Comparison of ENCODE assay signal across 23 cellular contexts in genomic region chr15:39543651-39544050, GRCh38. TPM values are rescaled to one million over a fixed set of nuclear protein-coding genes. Genes with fewer than 3 reads are reported as not detected.
DNase-seq lines count a peak whose midpoint lies in the region; ATAC-seq and TF ChIP-seq lines count a peak whose summit lies in the region.
"Had no signal": no experiment of that assay in that cellular context is flagged by ENCODE, and none has a peak within 500 bp of the region (broad histone marks: within the 10 kb centered on the region; RNA-seq: fewer than 3 reads in every experiment).

No MANE protein-coding gene starts in this region.

- no peak overlapping the region for H3K56ac ChIP-seq in IMR-90 (ENCODE audit: extremely low read depth, insufficient read depth, low read length)

- H2BK15ac ChIP-seq in IMR-90 (ENCODE audit: low read depth, low read length): no peak overlapping the region

- H3K9me3 Mint-ChIP-seq in osteocyte (ENCODE audit: unreplicated experiment): peaks cover 19% of the 10 kb centered on the region
- H3K9me3 Mint-ChIP-seq: activated naive CD4-positive, alpha-beta T cell treated with anti-CD3 and anti-CD28 coated beads, Interleukin-2, amount 50 U/mL, for 24 hours had no signal

- H3K27ac ChIP-seq in IMR-90 (ENCODE audit: insufficient read depth, low read length): no peak overlapping the region
- H3K27ac ChIP-seq in trophoblast cell (ENCODE audit: low read depth, low read length): no peak overlapping the region
- H3K27ac ChIP-seq: colonic mucosa, gastrocnemius medialis, left ventricle myocardium inferior, neutrophil, PC-9, SJSA1 had no signal

- TF ChIP-seq RAD21 in IMR-90 (IDR thresholded peaks at IDR 0.05; ENCODE audit: low read length): no peak

- H3K4me1 ChIP-seq in IMR-90 (ENCODE audit: control insufficient read depth, insufficient read depth, low read length) (no peaks in the 10 kb centered on the region), trophoblast cell (ENCODE audit: control insufficient read depth in 1 of 2, insufficient read depth in 2 of 2, low read length in 2 of 2) (no peaks in the 10 kb centered on the region)
- H3K4me1 ChIP-seq: colonic mucosa had no signal

- no peak overlapping the region for H3K23ac ChIP-seq in IMR-90 (ENCODE audit: low read depth, low read length)
- no peak overlapping the region for H3K23ac ChIP-seq in trophoblast cell (ENCODE audit: low read length)

- H3K9ac ChIP-seq in IMR-90 (ENCODE audit: low read depth, low read length) (no peak overlapping the region), trophoblast cell (ENCODE audit: low read length) (no peak overlapping the region)

- H2BK5ac ChIP-seq in IMR-90 (ENCODE audit: low read depth, low read length, poor library complexity, severe bottlenecking) (no peak overlapping the region), trophoblast cell (ENCODE audit: low read depth, low read length, poor library complexity) (no peak overlapping the region)

- H3K18ac ChIP-seq in IMR-90 (ENCODE audit: low read depth, low read length) (no peak overlapping the region), trophoblast cell (ENCODE audit: low read length) (no peak overlapping the region)

- dilution Hi-C loops in IMR-90 (cut with HindIII; ENCODE audit: low sequenced_read_pairs, unreplicated experiment): no loop called here

- no peak overlapping the region for H3K4me2 ChIP-seq in IMR-90 (ENCODE audit: low read depth, low read length)
- H3K4me2 ChIP-seq in trophoblast cell (ENCODE audit: low read length): no peak overlapping the region
- H3K4me2 ChIP-seq: PC-9 had no signal

- H2AFZ ChIP-seq in IMR-90 (replicated peaks; ENCODE audit: low read length, poor library complexity) (no peak overlapping the region), trophoblast cell (ENCODE audit: insufficient read depth, low read length, poor library complexity) (no peak overlapping the region)
- H2AFZ ChIP-seq: PC-9 had no signal

- POLR2A ChIA-PET in IMR-90 (lab: Charles Lee; ENCODE audit: unreplicated experiment): no interaction called here

- no peaks in the 10 kb centered on the region for H3K4me1 Mint-ChIP-seq in osteocyte (ENCODE audit: unreplicated experiment)
- H3K4me1 Mint-ChIP-seq: activated naive CD4-positive, alpha-beta T cell treated with anti-CD3 and anti-CD28 coated beads, Interleukin-2, amount 50 U/mL, for 24 hours had no signal

- BruUV-seq in IMR-90 (replicated peaks; lab: Mats Ljungman, UMichigan): no TSS peak

- TF ChIP-seq POLR2A in IMR-90 (IDR thresholded peaks at IDR 0.05; ENCODE audit: low read depth, low read length): no peak

- H3K9me3 ChIP-seq in IMR-90 (ENCODE audit: control insufficient read depth, insufficient read depth, low read length) (peaks cover 2% of the 10 kb centered on the region), trophoblast cell (ENCODE audit: insufficient read depth, low read depth, low read length) (no peaks in the 10 kb centered on the region)
- H3K9me3 ChIP-seq: colonic mucosa, gastrocnemius medialis, neutrophil had no signal

- intact Hi-C loops in IMR-90 (cut with micrococcal nuclease): no loop called here

- no peak overlapping the region for H2BK20ac ChIP-seq in IMR-90 (ENCODE audit: low read depth, low read length)

- no peak overlapping the region for H4K12ac ChIP-seq in trophoblast cell (ENCODE audit: low read depth, low read length)

- no CpG with 5 or more reads among the region's 1 CpG for WGBS in IMR-90 (ENCODE audit: extremely low coverage in 2 of 2, insufficient read length in 1 of 2), 2 experiments
- no CpG with 5 or more reads among the region's 1 CpG for WGBS in trophoblast cell (ENCODE audit: extremely low coverage, insufficient coverage, insufficient read length)

- no peak overlapping the region for H2BK12ac ChIP-seq in trophoblast cell (ENCODE audit: low read length)

- H4K91ac ChIP-seq in IMR-90 (ENCODE audit: insufficient read depth, low read depth, low read length) (no peak overlapping the region), trophoblast cell (ENCODE audit: low read depth, low read length) (no peak overlapping the region)

- no peak overlapping the region for H4K5ac ChIP-seq in IMR-90 (ENCODE audit: low read depth, low read length)

- H2AK5ac ChIP-seq in IMR-90 (ENCODE audit: low read depth, low read length) (no peak overlapping the region), trophoblast cell (ENCODE audit: low read length) (no peak overlapping the region)

- no peak overlapping the region for H3K4me3 Mint-ChIP-seq in osteocyte (ENCODE audit: unreplicated experiment)
- H3K4me3 Mint-ChIP-seq: activated naive CD4-positive, alpha-beta T cell treated with anti-CD3 and anti-CD28 coated beads, Interleukin-2, amount 50 U/mL, for 24 hours; activated T-cell treated with anti-CD3 and anti-CD28 coated beads, Interleukin-2, amount 50 U/mL, for 72 hours; CD4-positive, alpha-beta T cell had no signal

- H3K27me3 ChIP-seq in IMR-90 (ENCODE audit: control insufficient read depth, insufficient read depth, low read length) (no peaks in the 10 kb centered on the region), trophoblast cell (ENCODE audit: insufficient read depth, low read length) (no peaks in the 10 kb centered on the region)
- H3K27me3 ChIP-seq: colonic mucosa, gastrocnemius medialis, SJSA1 had no signal

- in situ Hi-C loops in ACHN (cut with HindIII; ENCODE audit: low pct_ligation_motif_present, low pct_unique_long_range_greater_than_20kb, low sequenced_read_pairs) (no loop called here), IMR-90 (cut with MboI; ENCODE audit: low sequenced_read_pairs) (no loop called here), astrocyte of the spinal cord (cut with HindIII; ENCODE audit: low sequenced_read_pairs) (no loop called here)

- H3K14ac ChIP-seq in IMR-90 (replicated peaks; ENCODE audit: low read depth, low read length) (no peak overlapping the region), trophoblast cell (ENCODE audit: low read length) (no peak overlapping the region)

- no peak overlapping the region for H3K4me3 ChIP-seq in IMR-90 (ENCODE audit: insufficient read depth, low read depth, low read length)
- H3K4me3 ChIP-seq in astrocyte of the spinal cord (ENCODE audit: low read depth, low read length): no peak overlapping the region
- H3K4me3 ChIP-seq in trophoblast cell (ENCODE audit: low read depth, low read length): no peak overlapping the region
- H3K4me3 ChIP-seq: colonic mucosa, gastrocnemius medialis, left ventricle myocardium inferior, PC-9, SJSA1 had no signal

- CTCF ChIA-PET in IMR-90 (lab: Yijun Ruan, JAX): interaction anchor here (0.5 kb wide), 1 partner anchor 243 kb away, joined by 3 read pairs; no protein-coding TSS in a partner anchor

- no peaks in the 10 kb centered on the region for H4K20me1 ChIP-seq in IMR-90 (ENCODE audit: insufficient read depth, low read length)

- H3K9me1 ChIP-seq in IMR-90 (ENCODE audit: insufficient read depth, low read length): no peaks in the 10 kb centered on the region

- H3K27ac Mint-ChIP-seq in osteocyte (ENCODE audit: unreplicated experiment): no peak overlapping the region
- H3K27ac Mint-ChIP-seq: activated naive CD4-positive, alpha-beta T cell treated with anti-CD3 and anti-CD28 coated beads, Interleukin-2, amount 50 U/mL, for 24 hours; activated T-cell treated with anti-CD3 and anti-CD28 coated beads, Interleukin-2, amount 50 U/mL, for 72 hours; CD4-positive, alpha-beta T cell had no signal

- H2BK120ac ChIP-seq in IMR-90 (ENCODE audit: low read depth, low read length) (no peak overlapping the region), trophoblast cell (ENCODE audit: insufficient read depth, low read length, poor library complexity) (no peak overlapping the region)

- no peaks in the 10 kb centered on the region for H3K79me2 ChIP-seq in trophoblast cell (ENCODE audit: control insufficient read depth, insufficient read depth, low read length, poor library complexity)

- TF ChIP-seq CTCF in IMR-90 (conservative IDR thresholded peaks at IDR 0.05; ENCODE audit: low read depth, low read length) (no peak), astrocyte of the spinal cord (IDR thresholded peaks at IDR 0.05; ENCODE audit: low read depth, low read length) (peak; percentile 4), osteocyte (IDR thresholded peaks at IDR 0.05) (no peak)

- H3K79me1 ChIP-seq in IMR-90 (ENCODE audit: low read depth in 1 of 2, low read length in 2 of 2): no peaks in the 10 kb centered on the region
- no peaks in the 10 kb centered on the region for H3K79me1 ChIP-seq in trophoblast cell (ENCODE audit: low read length)

- no peaks in the 10 kb centered on the region for H3K27me3 Mint-ChIP-seq in osteocyte (ENCODE audit: unreplicated experiment)

- no peak overlapping the region for H2AK9ac ChIP-seq in IMR-90 (replicated peaks; ENCODE audit: low read depth, low read length, poor library complexity)

- DNase-seq in ACHN: peak; percentile 3
- no peak for DNase-seq in IMR-90
- DNase-seq in astrocyte of the spinal cord (ENCODE audit: low read depth, low spot score): no peak
- DNase-seq in iPS DF 19.7 (ENCODE audit: low read depth, low spot score): peak; percentile 65
- DNase-seq in trophoblast cell: no peak
- DNase-seq in osteocyte (ENCODE audit: extremely low spot score, unreplicated experiment): no peak
- DNase-seq: activated CD8-positive, alpha-beta memory T cell treated with anti-CD3 and anti-CD28 coated beads for 24 hours; activated T-cell treated with anti-CD3 and anti-CD28 coated beads, Interleukin-2, amount 50 U/mL, for 72 hours; CD4-positive, alpha-beta T cell; colonic mucosa; DMS79 treated with DMSO at 0.1 percent for 48 hours; gastrocnemius medialis; left ventricle myocardium inferior; NCI-H1092; NCI-H2029 treated with DMSO at 0.1 percent for 48 hours; NCI-H510A treated with DMSO at 0.1 percent for 48 hours; PC-9; retina had no signal

- H3K36me3 Mint-ChIP-seq in osteocyte (ENCODE audit: unreplicated experiment): peaks cover 3% of the 10 kb centered on the region
- H3K36me3 Mint-ChIP-seq: activated naive CD4-positive, alpha-beta T cell treated with anti-CD3 and anti-CD28 coated beads, Interleukin-2, amount 50 U/mL, for 24 hours had no signal

- ATAC-seq in IMR-90 (ENCODE audit: low read depth) (no peak), HG02885 (IDR thresholded peaks at IDR 0.05; ENCODE audit: poor library complexity, unreplicated experiment) (no peak), GM21515 (IDR thresholded peaks at IDR 0.05; ENCODE audit: unreplicated experiment) (no peak)
- ATAC-seq: activated T-cell treated with anti-CD3 and anti-CD28 coated beads, Interleukin-2, amount 50 U/mL, for 72 hours; gastrocnemius medialis had no signal

- H3K4ac ChIP-seq in IMR-90 (ENCODE audit: low read depth, low read length) (no peak overlapping the region), trophoblast cell (ENCODE audit: low read depth, low read length) (no peak overlapping the region)

- H4K8ac ChIP-seq in IMR-90 (ENCODE audit: low read depth in 2 of 2, low read length in 2 of 2) (no peak overlapping the region), trophoblast cell (ENCODE audit: low read depth, low read length) (no peak overlapping the region)

- H3K36me3 ChIP-seq in IMR-90 (ENCODE audit: control insufficient read depth, insufficient read depth, low read length) (no peaks in the 10 kb centered on the region), trophoblast cell (ENCODE audit: control insufficient read depth in 1 of 2, insufficient read depth in 2 of 2, low read length in 2 of 2) (no peaks in the 10 kb centered on the region)
- H3K36me3 ChIP-seq: colonic mucosa, gastrocnemius medialis, left ventricle myocardium inferior, neutrophil, SJSA1 had no signal

RNA-seq across cellular contexts. Expression of gene THBS1, which starts 37.2 kb away (rescaled TPM):
- 3,217 and 4,071 TPM in 2 replicates for total RNA-seq in IMR-90 (2012; rRNA removed)
- polyA plus RNA-seq in IMR-90 (2012; rRNA removed): 1,562 and 1,711 TPM in 2 replicates
- 567 and 904 TPM in 2 replicates for polyA plus RNA-seq in IMR-90 (2012; cell fraction: cytosol; rRNA removed)
- polyA plus RNA-seq in IMR-90 (2012; cell fraction: nucleus; rRNA removed; ENCODE audit: low replicate concordance): 2,496 and 5,799 TPM in 2 replicates
- polyA plus RNA-seq in trophoblast cell (2013): 80.1 and 91.6 TPM in 2 replicates
- total RNA-seq in osteocyte: 812 and 849 TPM in 2 replicates

Comparison
In these comparisons a context has a peak if more than half of its experiments do, and no peak if none do; other contexts are left out.
1. DNase-seq: peak in ACHN (single experiment) and iPS DF 19.7 (single experiment); none in IMR-90 (single experiment), astrocyte of the spinal cord (single experiment), trophoblast cell (0 of 2) and osteocyte (single experiment).